10 cellular contexts compared by ENCODE assay signal in the genomic region with DNA sequence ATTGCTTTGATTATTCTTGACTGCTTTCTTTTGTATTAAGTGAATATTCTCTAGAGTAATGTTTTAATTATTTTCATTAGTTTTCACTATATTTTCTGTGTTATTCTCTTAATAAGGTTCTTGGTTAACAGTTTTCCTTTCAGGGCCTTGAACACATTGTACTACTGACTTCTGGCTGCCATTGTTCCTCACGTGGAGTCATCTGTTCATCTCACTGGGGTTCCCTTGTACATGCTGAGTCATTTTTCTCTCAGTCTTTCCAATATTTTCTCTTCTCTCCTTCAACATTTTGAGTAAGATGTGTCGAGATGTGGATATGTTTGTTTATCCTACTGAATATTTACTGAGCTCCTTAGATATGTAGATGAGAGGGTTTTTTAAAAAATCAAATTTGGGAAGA.
"Had no signal": no experiment of that assay in that cellular context is flagged by ENCODE, and none has a peak within 500 bp of the region (broad histone marks: within the 10 kb centered on the region; RNA-seq: fewer than 3 reads in every experiment).

No MANE protein-coding gene starts in this region.

- FAIRE-seq: H54 had no signal

- H3K4me3 Mint-ChIP-seq: H9, HFFc6 had no signal

- H3K4me1 Mint-ChIP-seq: H9 had no signal

- H3K27ac Mint-ChIP-seq: H9, HFFc6 had no signal

- H3K4me2 ChIP-seq: KMS-11 had no signal

- DNase-seq: GM23248, GOT3, H9, HCEC 1CT, HFFc6, IMR-90, KBM-7 had no signal

- H2AFZ ChIP-seq: GM23248 had no signal

- H3K27ac ChIP-seq: GM23248, HL-60, KMS-11 had no signal

- H3K9ac ChIP-seq: GM23248, KMS-11 had no signal

- H3K4me3 ChIP-seq: GM23248 had no signal
